ENCODE assay signal across 15 cellular contexts in the genomic region with DNA sequence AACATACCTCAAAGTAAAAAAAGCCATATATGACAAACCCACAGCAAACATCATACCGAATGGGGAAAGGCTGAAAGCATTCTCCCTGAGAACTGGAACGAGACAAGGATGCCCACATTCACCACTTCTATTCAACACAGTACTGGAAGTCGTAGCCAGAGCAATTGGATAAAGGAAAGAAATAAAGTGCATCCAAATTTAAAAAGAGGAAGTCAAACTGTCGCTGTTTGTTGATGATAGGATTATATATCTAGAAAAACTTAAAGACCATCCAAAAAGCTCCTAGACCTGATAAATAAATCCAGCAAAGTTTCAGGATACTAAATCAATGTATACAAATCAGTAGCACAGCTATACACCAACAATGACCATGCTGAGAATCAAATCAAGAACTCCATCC.
"Had no signal": no experiment of that assay in that cellular context is flagged by ENCODE, and none has a peak within 500 bp of the region (broad histone marks: within the 10 kb centered on the region; RNA-seq: fewer than 3 reads in every experiment).

No MANE protein-coding gene starts in this region.

- H3K9me3 Mint-ChIP-seq: nephron had no signal

- H3K36me3 ChIP-seq: prostate gland had no signal

- H3K4me1 ChIP-seq: prostate gland had no signal

- H3K27me3 ChIP-seq: ascending aorta, cardiac muscle cell, esophagus squamous epithelium, right lobe of liver, transverse colon had no signal

- H3K4me3 ChIP-seq: ascending aorta, cardiac muscle cell, esophagus squamous epithelium, lung, prostate gland, right lobe of liver, transverse colon had no signal

- H3K27ac ChIP-seq: ascending aorta, cardiac muscle cell, esophagus squamous epithelium, prostate gland, right lobe of liver, transverse colon, WERI-Rb-1 had no signal

- H3K27ac Mint-ChIP-seq: nephron had no signal

- ATAC-seq: right lobe of liver had no signal

- DNase-seq: activated CD4-positive, alpha-beta T cell treated with anti-CD3 and anti-CD28 coated beads for 4 hours; activated effector memory CD4-positive, alpha-beta T cell treated with Interleukin-2 at 50 U/mL for 16 hours; esophagus squamous epithelium; foreskin fibroblast; glutamatergic neuron; right lobe of liver; stimulated activated naive CD4-positive, alpha-beta T cell; substantia nigra; transverse colon; WERI-Rb-1 had no signal

- H3K9me3 ChIP-seq: ascending aorta, esophagus squamous epithelium, prostate gland, right lobe of liver, transverse colon had no signal
